26 cellular contexts compared by ENCODE assay signal in the genomic region with DNA sequence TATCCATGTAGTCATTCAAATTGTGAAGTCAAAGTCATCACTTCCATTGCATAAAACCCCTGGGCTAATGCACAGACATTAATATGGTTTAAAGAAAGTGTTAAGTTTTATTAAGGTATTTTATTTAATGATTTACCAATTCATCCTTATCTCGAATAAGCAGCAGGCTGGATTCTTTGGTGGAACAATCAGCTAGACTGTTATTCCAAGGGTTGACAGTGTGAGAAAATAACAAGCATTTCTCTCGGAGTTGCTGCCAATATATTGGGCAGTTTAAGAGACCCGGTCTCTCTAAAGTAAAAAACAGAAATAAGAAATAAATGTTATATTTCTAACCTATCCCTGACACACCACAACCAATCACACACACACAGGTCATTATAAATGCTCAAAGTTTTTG. TPM values are rescaled to one million over a fixed set of nuclear protein-coding genes. Genes with fewer than 3 reads are reported as not detected.
DNase-seq lines count a peak whose midpoint lies in the region; ATAC-seq and TF ChIP-seq lines count a peak whose summit lies in the region.
"Had no signal": no experiment of that assay in that cellular context is flagged by ENCODE, and none has a peak within 500 bp of the region (broad histone marks: within the 10 kb centered on the region; RNA-seq: fewer than 3 reads in every experiment).

No MANE protein-coding gene starts in this region.

- DNase-seq in dedifferentiated amniotic fluid mesenchymal stem cell (ENCODE audit: extremely low spot score), result peak; percentile 5
- DNase-seq in natural killer cell, result no peak
- no peak for DNase-seq in stimulated activated effector memory CD8-positive, alpha-beta T cell treated with anti-CD3 and anti-CD28 coated beads, Interleukin-12 subunit alpha, Interleukin-12 subunit beta, amount 100 ng/mL, for 72 hours (ENCODE audit: low spot score in 2 of 2)
- DNase-seq in stimulated activated CD4-positive, alpha-beta T cell treated with anti-CD3 and anti-CD28 coated beads, Interleukin-2, amount 100 ng/mL, for 24 hours, result no peak
- no peak for DNase-seq in occipital lobe (lab: John Stamatoyannopoulos, UW)
- no peak for DNase-seq in NCI-H128 (lab: John Stamatoyannopoulos, UW; ENCODE audit: unreplicated experiment)
- DNase-seq: 8988T; ACHN; BE2C; C1 segment of cervical spinal cord; CD4-positive, alpha-beta memory T cell; CD4-positive, CD25-positive, alpha-beta regulatory T cell; CD8-positive, alpha-beta memory T cell; COR-L47; DMS 273 treated with DMSO at 0.1 percent for 48 hours; DMS153; DMS53; DMS79; DND-41; EL; GDM1 had no signal

- no peak for ATAC-seq in natural killer cell
- ATAC-seq in stimulated activated effector memory CD8-positive, alpha-beta T cell treated with anti-CD3 and anti-CD28 coated beads, Interleukin-12 subunit alpha, Interleukin-12 subunit beta, amount 100 ng/mL, for 72 hours, result no peak
- ATAC-seq: GM12878 had no signal

- peaks cover 55 to 76% of the 10 kb centered on the region in 2 donors for H3K4me1 Mint-ChIP-seq in natural killer cell
- peaks cover 24% of the 10 kb centered on the region for H3K4me1 Mint-ChIP-seq in stimulated activated effector memory CD8-positive, alpha-beta T cell treated with anti-CD3 and anti-CD28 coated beads, Interleukin-12 subunit alpha, Interleukin-12 subunit beta, amount 100 ng/mL, for 72 hours
- H3K4me1 Mint-ChIP-seq: CD14-positive monocyte had no signal

- H3K27me3 Mint-ChIP-seq in natural killer cell (ENCODE audit: low read depth in 2 of 2), result no peaks in the 10 kb centered on the region
- H3K27me3 Mint-ChIP-seq: CD4-positive, alpha-beta memory T cell; CD8-positive, alpha-beta memory T cell had no signal

- peaks cover 65% of the 10 kb centered on the region for H3K36me3 Mint-ChIP-seq in natural killer cell
- H3K36me3 Mint-ChIP-seq in stimulated activated effector memory CD8-positive, alpha-beta T cell treated with anti-CD3 and anti-CD28 coated beads, Interleukin-12 subunit alpha, Interleukin-12 subunit beta, amount 100 ng/mL, for 72 hours, result peaks cover 67% of the 10 kb centered on the region
- H3K36me3 Mint-ChIP-seq: CD14-positive monocyte; CD4-positive, CD25-positive, alpha-beta regulatory T cell had no signal

- H3K27ac Mint-ChIP-seq in natural killer cell, result peak overlapping the region; percentile 90 to 97
- H3K27ac Mint-ChIP-seq in stimulated activated effector memory CD8-positive, alpha-beta T cell treated with anti-CD3 and anti-CD28 coated beads, Interleukin-12 subunit alpha, Interleukin-12 subunit beta, amount 100 ng/mL, for 72 hours, result peak overlapping the region; percentile 18
- H3K27ac Mint-ChIP-seq: CD14-positive monocyte; CD4-positive, CD25-positive, alpha-beta regulatory T cell had no signal

- no peaks in the 10 kb centered on the region for H3K9me3 Mint-ChIP-seq in natural killer cell
- no peaks in the 10 kb centered on the region for H3K9me3 Mint-ChIP-seq in stimulated activated effector memory CD8-positive, alpha-beta T cell treated with anti-CD3 and anti-CD28 coated beads, Interleukin-12 subunit alpha, Interleukin-12 subunit beta, amount 100 ng/mL, for 72 hours
- H3K9me3 Mint-ChIP-seq: CD14-positive monocyte; CD8-positive, alpha-beta memory T cell had no signal

- no peak overlapping the region for H3K4me3 Mint-ChIP-seq in natural killer cell
- peak overlapping the region; percentile 18 for H3K4me3 Mint-ChIP-seq in stimulated activated effector memory CD8-positive, alpha-beta T cell treated with anti-CD3 and anti-CD28 coated beads, Interleukin-12 subunit alpha, Interleukin-12 subunit beta, amount 100 ng/mL, for 72 hours
- H3K4me3 Mint-ChIP-seq: CD14-positive monocyte; CD4-positive, alpha-beta memory T cell; CD4-positive, CD25-positive, alpha-beta regulatory T cell had no signal

- TF ChIP-seq CTCF in natural killer cell (IDR thresholded peaks at IDR 0.05), result no peak

- intact Hi-C loops in natural killer cell (cut with micrococcal nuclease), result no loop called here

RNA-seq across cellular contexts. Expression of gene KLRB1, which starts 9.4 kb away (rescaled TPM):
- total RNA-seq in natural killer cell (100 to 1,000 TPM; 194 to 310 (median 216) TPM), occipital lobe (not detected)
- total RNA-seq: A673, Daoy, G401, GM12878 had no signal

Comparison
In these comparisons a context has a peak if more than half of its experiments do, and no peak if none do; other contexts are left out.
1. RNA of gene KLRB1, which starts 9.4 kb away (total RNA-seq): 194 to 310 TPM in natural killer cell; not detected in occipital lobe (single experiment); every median in the first group is over 100 times any median in the second.